13 cellular contexts compared by ENCODE assay signal in genomic region chr4:81786063-81786763, GRCh38.
A peak's percentile ranks its signal among the peaks of the same experiment; 100 is the strongest.
DNase-seq lines count a peak whose midpoint lies in the region; ATAC-seq and TF ChIP-seq lines count a peak whose summit lies in the region.
"Had no signal": no experiment of that assay in that cellular context is flagged by ENCODE, and none has a peak within 500 bp of the region (broad histone marks: within the 10 kb centered on the region; RNA-seq: fewer than 3 reads in every experiment).

No MANE protein-coding gene starts in this region.

- intact Hi-C loops in right lobe of liver (cut with DNase I), result no loop called here

- no peaks in the 10 kb centered on the region for H3K36me3 Mint-ChIP-seq in chondrocyte (ENCODE audit: low read depth)

- H3K4me3 ChIP-seq in astrocyte of the spinal cord (ENCODE audit: low read depth, low read length), result no peak overlapping the region
- H3K4me3 ChIP-seq in right lobe of liver, result no peak overlapping the region
- H3K4me3 ChIP-seq in GM23248, result no peak overlapping the region
- H3K4me3 ChIP-seq: tibial nerve had no signal

- peak; percentile 61 to 84 (median 76) for ATAC-seq in right lobe of liver

- H3K79me2 ChIP-seq in GM23248 (ENCODE audit: insufficient read depth), result no peaks in the 10 kb centered on the region

- TF ChIP-seq CTCF in astrocyte of the spinal cord (IDR thresholded peaks at IDR 0.05; ENCODE audit: low read depth, low read length), result no peak
- no peak for TF ChIP-seq CTCF in right lobe of liver (IDR thresholded peaks at IDR 0.05)
- no peak for TF ChIP-seq CTCF in chondrocyte (IDR thresholded peaks at IDR 0.05)

- H3K9ac ChIP-seq in GM23248, result no peak overlapping the region

- H3K27me3 Mint-ChIP-seq in chondrocyte (ENCODE audit: low read depth), result peaks cover 6% of the 10 kb centered on the region
- H3K27me3 Mint-ChIP-seq: central memory CD8-positive, alpha-beta T cell had no signal

- 28% methylated on average over 4 of the region's 4 CpGs for WGBS in right lobe of liver (ENCODE audit: insufficient coverage, low coverage, low lambda C conversion rate, missing lambda C conversion rate)
- WGBS in GM23248 (ENCODE audit: low coverage in 1 of 2, low lambda C conversion rate in 2 of 2, missing lambda C conversion rate in 2 of 2), 2 experiments, result 34 to 37% methylated on average over 4 of the region's 4 CpGs

- H3K9me2 ChIP-seq in GM23248 (ENCODE audit: insufficient read depth), result no peaks in the 10 kb centered on the region

- no peaks in the 10 kb centered on the region for H4K20me1 ChIP-seq in GM23248 (ENCODE audit: insufficient read depth)

- H3K27ac ChIP-seq in right lobe of liver, result no peak overlapping the region
- H3K27ac ChIP-seq in GM23248, result no peak overlapping the region
- H3K27ac ChIP-seq: C4-2B had no signal

- H3K9me3 ChIP-seq in right lobe of liver, result no peaks in the 10 kb centered on the region
- no peaks in the 10 kb centered on the region for H3K9me3 ChIP-seq in GM23248 (ENCODE audit: low read depth)
- H3K9me3 ChIP-seq: tibial nerve had no signal

- H3K36me3 ChIP-seq in right lobe of liver (no peaks in the 10 kb centered on the region), GM23248 (ENCODE audit: low read depth) (no peaks in the 10 kb centered on the region)
- H3K36me3 ChIP-seq: tibial nerve had no signal

- H3F3A ChIP-seq in GM23248 (ENCODE audit: insufficient read depth), result no peaks in the 10 kb centered on the region

- H3K9me3 Mint-ChIP-seq in chondrocyte (ENCODE audit: low read depth), result no peaks in the 10 kb centered on the region
- H3K9me3 Mint-ChIP-seq: central memory CD8-positive, alpha-beta T cell had no signal

- H3K4me2 ChIP-seq in GM23248 (ENCODE audit: unreplicated experiment), result no peak overlapping the region

- H3K4me3 Mint-ChIP-seq in chondrocyte (ENCODE audit: unreplicated experiment), result no peak overlapping the region
- H3K4me3 Mint-ChIP-seq: central memory CD8-positive, alpha-beta T cell had no signal

- H3K27me3 ChIP-seq in right lobe of liver (no peaks in the 10 kb centered on the region), GM23248 (replicated peaks; ENCODE audit: insufficient read depth) (no peaks in the 10 kb centered on the region)
- H3K27me3 ChIP-seq: tibial nerve had no signal

- H3K4me1 Mint-ChIP-seq in chondrocyte (ENCODE audit: low read depth), result peaks cover 10% of the 10 kb centered on the region
- H3K4me1 Mint-ChIP-seq: central memory CD8-positive, alpha-beta T cell had no signal

- DNase-seq in DMS153 (lab: John Stamatoyannopoulos, UW) (peak; percentile 39), NCI-H1436 (lab: John Stamatoyannopoulos, UW) (peak; percentile 28), astrocyte of the spinal cord (ENCODE audit: low read depth, low spot score) (peak; percentile 8), right lobe of liver (peak in 1 of 3 donors; percentile 53), chondrocyte (ENCODE audit: low spot score) (no peak), GM23248 (no peak), retina (no peak)
- DNase-seq in activated effector memory CD4-positive, alpha-beta T cell treated with anti-CD3 and anti-CD28 coated beads, Interleukin-2, amount 50 U/mL, for 16 hours, result no peak
- DNase-seq: NCI-H2081 treated with DMSO at 0.1 percent for 48 hours; stimulated activated CD4-positive, alpha-beta T cell treated with anti-CD3 and anti-CD28 coated beads, Interleukin-2, amount 100 ng/mL, for 24 hours had no signal

- TF ChIP-seq POLR2A in right lobe of liver (IDR thresholded peaks at IDR 0.05), result no peak

- no peak overlapping the region for H3K27ac Mint-ChIP-seq in chondrocyte (ENCODE audit: unreplicated experiment)

- H3K4me1 ChIP-seq in right lobe of liver (peaks cover 0 to 13% (median 0%) of the 10 kb centered on the region in 4 donors), GM23248 (ENCODE audit: insufficient read depth) (no peaks in the 10 kb centered on the region)

- no peak overlapping the region for H2AFZ ChIP-seq in GM23248

- in situ Hi-C loops in astrocyte of the spinal cord (cut with HindIII; ENCODE audit: low sequenced_read_pairs), result no loop called here
- in situ Hi-C loops in GM23248 (cut with MboI), result no loop called here

Comparison
In these comparisons a context has a peak if more than half of its experiments do, and no peak if none do; other contexts are left out.
1. DNase-seq: peak in DMS153 (single experiment), NCI-H1436 (single experiment) and astrocyte of the spinal cord (single experiment); none in chondrocyte (single experiment), activated effector memory CD4-positive, alpha-beta T cell treated with anti-CD3 and anti-CD28 coated beads, Interleukin-2, amount 50 U/mL, for 16 hours (single experiment), GM23248 (single experiment) and retina (single experiment).